8 cellular contexts compared by ENCODE assay signal in genomic region chr7:31236868-31237267, GRCh38.
"Had no signal": no experiment of that assay in that cellular context is flagged by ENCODE, and none has a peak within 500 bp of the region (broad histone marks: within the 10 kb centered on the region; RNA-seq: fewer than 3 reads in every experiment).

No MANE protein-coding gene starts in this region.

- H3K27ac ChIP-seq: GM23248 had no signal

- H3K4me1 ChIP-seq: HAP-1 had no signal

- H3K9me3 ChIP-seq: HAP-1 had no signal

- H3K36me3 ChIP-seq: HAP-1 had no signal

- H3K9me3 Mint-ChIP-seq: H9 had no signal

- H3K4me3 Mint-ChIP-seq: H9, HFFc6 had no signal

- H3K4me3 ChIP-seq: GM23248, HAP-1 had no signal

- H3K9ac ChIP-seq: GM23248 had no signal

- DNase-seq: GM23248, GOT3, H9, HCEC 1CT, HFFc6 had no signal

- FAIRE-seq: H54 had no signal

- H3K27ac Mint-ChIP-seq: HFFc6 had no signal

- H2AFZ ChIP-seq: GM23248 had no signal

- ATAC-seq: HCT116 had no signal
